9 cellular contexts compared by ENCODE assay signal in the genomic region with DNA sequence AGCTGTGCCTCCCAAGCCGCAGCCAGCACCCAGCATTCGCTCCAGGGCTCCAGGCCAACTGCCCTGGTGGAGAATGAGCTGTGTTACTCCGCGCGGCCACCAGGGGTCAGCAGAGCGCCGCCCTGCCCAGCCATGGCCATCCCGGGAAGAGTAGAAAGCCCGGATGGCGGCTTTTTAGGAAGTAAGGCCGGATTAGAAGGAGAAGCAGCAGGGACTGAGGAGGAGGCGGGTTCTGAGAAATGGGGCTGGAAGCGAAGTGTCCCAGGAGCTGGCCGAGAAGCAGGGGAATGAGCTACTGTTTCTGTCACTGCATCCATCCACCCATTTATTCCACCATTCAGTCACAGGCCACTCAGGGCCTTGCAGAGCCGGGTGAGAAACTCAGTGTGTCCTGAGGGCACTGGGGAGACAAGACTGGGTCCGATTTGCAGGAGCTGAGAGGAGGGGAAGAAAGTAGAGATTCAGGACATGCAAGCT. TPM values are rescaled to one million over a fixed set of nuclear protein-coding genes. Genes with fewer than 3 reads are reported as not detected.
DNase-seq lines count a peak whose midpoint lies in the region; ATAC-seq and TF ChIP-seq lines count a peak whose summit lies in the region.
"Had no signal": no experiment of that assay in that cellular context is flagged by ENCODE, and none has a peak within 500 bp of the region (broad histone marks: within the 10 kb centered on the region; RNA-seq: fewer than 3 reads in every experiment).

No MANE protein-coding gene starts in this region.

- peak; percentile 66 for DNase-seq in COLO668 (lab: John Stamatoyannopoulos, UW; ENCODE audit: unreplicated experiment)
- DNase-seq in HL-60 (ENCODE audit: low read depth in 1 of 2, low spot score in 1 of 2) = peak; percentile 41 to 68
- DNase-seq in activated T-cell treated with anti-CD3 and anti-CD28 coated beads for 4 hours = peak; percentile 46
- peak in 8 of 10 donors; percentile 35 to 69 (median 60) for DNase-seq in naive thymus-derived CD8-positive, alpha-beta T cell
- DNase-seq in stimulated activated naive CD4-positive, alpha-beta T cell treated with Interleukin-2 at 50 U/mL for 16 hours (lab: John Stamatoyannopoulos, UW) = peak; percentile 35

- no peaks in the 10 kb centered on the region for H3K9me2 ChIP-seq in OCI-LY1 (ENCODE audit: low read depth, low read length)

- H2AFZ ChIP-seq in OCI-LY1 (ENCODE audit: low read length) = no peak overlapping the region

- H3K4me3 Mint-ChIP-seq in naive thymus-derived CD8-positive, alpha-beta T cell = peak overlapping the region in 2 of 10 donors; percentile 30 to 31
- H3K4me3 Mint-ChIP-seq: T-helper 1 cell treated with Interleukin-12 subunit alpha and Interleukin-12 subunit beta and Interleukin-4 antibody, amounts not matched to agents 30 μg/mL and 1 μg/mL, for 36 hours had no signal

- TF ChIP-seq CTCF in HL-60 (IDR thresholded peaks at IDR 0.05; ENCODE audit: insufficient read depth, low read length) (peak; percentile 81), OCI-LY1 (IDR thresholded peaks at IDR 0.05; ENCODE audit: low read length) (peak; percentile 97)

- peaks cover 4% of the 10 kb centered on the region for H3K4me1 ChIP-seq in OCI-LY1 (ENCODE audit: insufficient read depth, low read length, severe bottlenecking)

- no peak overlapping the region for H3K4me2 ChIP-seq in OCI-LY1 (ENCODE audit: low read length)

- ATAC-seq in esophagus mucosa (peak; percentile 96), HG03280 (IDR thresholded peaks at IDR 0.05; ENCODE audit: unreplicated experiment) (no peak)
- ATAC-seq in naive thymus-derived CD8-positive, alpha-beta T cell = peak; percentile 61 to 86

- no peaks in the 10 kb centered on the region for H3F3A ChIP-seq in OCI-LY1 (ENCODE audit: insufficient read depth, low read length)

- no peaks in the 10 kb centered on the region for H3K9me3 ChIP-seq in OCI-LY1 (ENCODE audit: low read length)

- H3K9ac ChIP-seq in OCI-LY1 (ENCODE audit: low read length) = no peak overlapping the region

- H3K36me3 Mint-ChIP-seq in naive thymus-derived CD8-positive, alpha-beta T cell = no peaks in the 10 kb centered on the region

- POLR2A ChIA-PET in naive thymus-derived CD8-positive, alpha-beta T cell (lab: Charles Lee) = interaction anchor here (0.5 to 0.6 kb wide), 2 partner anchors 104 to 138 kb away, joined by 3 read pairs; no protein-coding TSS in a partner anchor

- no peaks in the 10 kb centered on the region for H3K9me3 Mint-ChIP-seq in naive thymus-derived CD8-positive, alpha-beta T cell
- H3K9me3 Mint-ChIP-seq: T-helper 1 cell treated with Interleukin-12 subunit alpha and Interleukin-12 subunit beta and Interleukin-4 antibody, amounts not matched to agents 30 μg/mL and 1 μg/mL, for 36 hours had no signal

- H3K27ac ChIP-seq in HL-60 (replicated peaks) = no peak overlapping the region
- H3K27ac ChIP-seq in OCI-LY1 (ENCODE audit: low read depth, low read length, poor library complexity, severe bottlenecking) = no peak overlapping the region

- H3K27ac Mint-ChIP-seq in naive thymus-derived CD8-positive, alpha-beta T cell = peak overlapping the region in 1 of 10 donors; percentile 63
- H3K27ac Mint-ChIP-seq: T-helper 1 cell treated with Interleukin-12 subunit alpha and Interleukin-12 subunit beta and Interleukin-4 antibody, amounts not matched to agents 30 μg/mL and 1 μg/mL, for 36 hours had no signal

- H3K79me2 ChIP-seq in OCI-LY1 (ENCODE audit: insufficient read depth, low read length) = no peaks in the 10 kb centered on the region

- H3K27me3 ChIP-seq in HL-60 (ENCODE audit: insufficient read depth, poor library complexity, severe bottlenecking) = peaks cover 5% of the 10 kb centered on the region
- H3K27me3 ChIP-seq in OCI-LY1 (ENCODE audit: insufficient read depth, low read length) = no peaks in the 10 kb centered on the region

- H3K4me3 ChIP-seq in HL-60 (replicated peaks; ENCODE audit: insufficient read depth, low read length) (no peak overlapping the region), OCI-LY1 (ENCODE audit: low read depth, low read length, poor library complexity, severe bottlenecking) (no peak overlapping the region)

- H4K20me1 ChIP-seq in OCI-LY1 (ENCODE audit: insufficient read depth, low read length) = no peaks in the 10 kb centered on the region

- peaks cover 2 to 11% (median 6%) of the 10 kb centered on the region in 4 donors for H3K4me1 Mint-ChIP-seq in naive thymus-derived CD8-positive, alpha-beta T cell

- H3K36me3 ChIP-seq in OCI-LY1 (ENCODE audit: insufficient read depth, low read length) = no peaks in the 10 kb centered on the region

- H3K27me3 Mint-ChIP-seq in naive thymus-derived CD8-positive, alpha-beta T cell = peaks cover 4 to 13% (median 8%) of the 10 kb centered on the region in 5 donors

RNA-seq across cellular contexts. Expression of gene NPAS1, which starts 6.6 kb away (rescaled TPM):
- 0.52 TPM for total RNA-seq in esophagus mucosa
- 1 to 10 TPM in 1 of 2 experiments, under 1 TPM in 1; 0.62 to 1.1 TPM for total RNA-seq in naive thymus-derived CD8-positive, alpha-beta T cell
- under 1 TPM; 0.16 to 0.60 (median 0.22) TPM for polyA plus RNA-seq in naive thymus-derived CD8-positive, alpha-beta T cell

RNA-seq across cellular contexts. Expression of gene TMEM160, which starts 35.3 kb away (rescaled TPM):
- total RNA-seq in esophagus mucosa = 34.5 TPM
- total RNA-seq in naive thymus-derived CD8-positive, alpha-beta T cell = 10 to 100 TPM; 30.1 to 31.7 TPM
- polyA plus RNA-seq in naive thymus-derived CD8-positive, alpha-beta T cell = 100 to 1,000 TPM; 118 to 154 (median 144) TPM
